8 cellular contexts compared by ENCODE assay signal in the genomic region with DNA sequence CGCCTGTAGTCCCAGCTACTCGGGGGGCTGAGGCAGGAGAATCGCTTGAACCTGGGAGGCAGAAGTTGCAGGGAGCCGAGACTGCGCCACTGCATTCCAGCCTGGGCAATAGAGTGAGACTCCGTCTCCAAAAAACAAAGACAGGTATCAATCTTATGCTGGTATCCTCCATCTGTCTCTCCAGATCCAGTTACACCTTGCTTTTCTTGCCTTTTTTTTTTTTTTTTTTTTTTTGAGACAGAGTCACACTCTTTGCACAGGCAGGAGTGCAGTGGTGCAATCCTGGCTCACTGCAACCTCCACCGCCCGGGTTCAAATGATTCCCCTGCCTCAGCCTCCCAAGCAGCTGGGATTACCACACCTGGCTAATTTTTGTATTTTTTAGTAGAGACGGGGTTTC. TPM values are rescaled to one million over a fixed set of nuclear protein-coding genes. Genes with fewer than 3 reads are reported as not detected.
DNase-seq lines count a peak whose midpoint lies in the region; ATAC-seq and TF ChIP-seq lines count a peak whose summit lies in the region.
"Not testable (repeated sequence)": the region's sequence is repeated elsewhere in the genome, so short reads cannot be mapped to it uniquely, and the experiment has no call there.

No MANE protein-coding gene starts in this region.

- CTCF ChIA-PET in CD4-positive, alpha-beta memory T cell (lab: Charles Lee; ENCODE audit: partially characterized antibody): interaction anchor here (0.7 to 2.5 kb wide), 9 partner anchors 11 to 66 kb away, joined by 3 to 9 read pairs (median 4); no protein-coding TSS in a partner anchor
- CTCF ChIA-PET in activated B cell treated with CpG ODN at 0.5 μM for 24 hours (lab: Charles Lee): interaction anchor here (0.9 to 2.3 kb wide), 9 partner anchors 18 to 66 kb away, joined by 3 to 20 read pairs (median 7); partner anchors contain the start of gene SLC25A19

- POLR2A ChIA-PET in CD4-positive, alpha-beta memory T cell (lab: Charles Lee; ENCODE audit: partially characterized antibody): interaction anchor here (0.6 to 2.1 kb wide), 7 partner anchors 9 to 59 kb away, joined by 3 to 6 read pairs (median 4); partner anchors contain the start of genes GRB2 and SLC25A19
- POLR2A ChIA-PET in activated B cell treated with CpG ODN at 0.5 μM for 24 hours (lab: Charles Lee): interaction anchor here (0.6 to 7.4 kb wide), 27 partner anchors 10 to 1181 kb away, joined by 3 to 154 read pairs (median 7); partner anchors contain the start of genes FDXR, GGA3, GRB2 and MIF4GD

- H4K91ac ChIP-seq in H9 (ENCODE audit: insufficient read length, low read depth, low read length): not testable (repeated sequence)

- H4K8ac ChIP-seq in H9 (replicated peaks; ENCODE audit: insufficient read length, low read depth, low read length): not testable (repeated sequence)

- H3K36me3 Mint-ChIP-seq in CD4-positive, alpha-beta memory T cell; H9 (ENCODE audit: insufficient read depth in 1 of 3, low read depth in 3 of 3); activated T-helper 2 cell treated with anti-CD3 and anti-CD28 coated beads, Interferon-gamma antibody, Interleukin-2, Interleukin-4, amounts not matched to agents 10 μg/mL and 5 μg/mL and 100 μg/mL, durations not matched to agents 14 hours and 24 hours and 36 hours (ENCODE audit: low read depth); natural killer cell: not testable (repeated sequence)
- H3K36me3 Mint-ChIP-seq in activated B cell treated with CpG ODN at 0.5 μM for 24 hours (ENCODE audit: low read depth): peaks cover 18% of the 10 kb centered on the region
- H3K36me3 Mint-ChIP-seq in effector memory CD8-positive, alpha-beta T cell (ENCODE audit: insufficient read depth): peaks cover 13% of the 10 kb centered on the region

- not testable (repeated sequence) for H3K14ac ChIP-seq in H9 (ENCODE audit: insufficient read depth, low read length)

- not testable (repeated sequence) for H3K9ac ChIP-seq in H9 (ENCODE audit: extremely low read depth, insufficient read length, low read length)

- H2AK5ac ChIP-seq in H9 (ENCODE audit: insufficient read length, low read length): not testable (repeated sequence)

- not testable (repeated sequence) for H2BK20ac ChIP-seq in H9 (ENCODE audit: low read depth, low read length, poor library complexity, severe bottlenecking)

- not testable (repeated sequence) for H3K4me2 ChIP-seq in H9 (ENCODE audit: insufficient read depth, insufficient read length, low read length)

- WGBS in H9 (ENCODE audit: extremely low coverage, insufficient read length, low lambda C conversion rate): no CpG with 5 or more reads among the region's 9 CpGs

- not testable (repeated sequence) for H3K9me3 ChIP-seq in CD4-positive, alpha-beta memory T cell (ENCODE audit: control insufficient read depth in 1 of 2, low read length in 2 of 2); H9 (ENCODE audit: control insufficient read depth, low read depth, low read length)

- not testable (repeated sequence) for H3K23me2 ChIP-seq in H9 (ENCODE audit: insufficient read length, low read depth, low read length, poor library complexity, severe bottlenecking)

- H3K4me1 ChIP-seq in CD4-positive, alpha-beta memory T cell (ENCODE audit: insufficient read depth, low read length): peaks cover 97% of the 10 kb centered on the region
- peaks cover 31% of the 10 kb centered on the region for H3K4me1 ChIP-seq in H9 (ENCODE audit: insufficient read depth, low read length)

- not testable (repeated sequence) for H3K27me3 ChIP-seq in CD4-positive, alpha-beta memory T cell (ENCODE audit: insufficient read depth, low read length); H9 (ENCODE audit: insufficient read depth, low read length)

- H3K9me3 Mint-ChIP-seq in CD4-positive, alpha-beta memory T cell; H9; activated B cell treated with CpG ODN at 0.5 μM for 24 hours; activated T-helper 2 cell treated with anti-CD3 and anti-CD28 coated beads, Interferon-gamma antibody, Interleukin-2, Interleukin-4, amounts not matched to agents 10 μg/mL and 5 μg/mL and 100 μg/mL, durations not matched to agents 14 hours and 24 hours and 36 hours; effector memory CD8-positive, alpha-beta T cell; natural killer cell; stimulated activated naive CD8-positive, alpha-beta T cell treated with anti-CD3 and anti-CD28 coated beads, Interleukin-15, amount 100 ng/mL, for 72 hours: not testable (repeated sequence)

- not testable (repeated sequence) for H3K18ac ChIP-seq in H9 (ENCODE audit: insufficient read length, low read depth, low read length)

- H4K5ac ChIP-seq in H9 (ENCODE audit: insufficient read length, low read depth, low read length): not testable (repeated sequence)

- not testable (repeated sequence) for H3K36me3 ChIP-seq in CD4-positive, alpha-beta memory T cell (ENCODE audit: insufficient read depth, low read length)

- peaks cover 68 to 100% (median 87%) of the 10 kb centered on the region in 4 donors for H3K4me1 Mint-ChIP-seq in CD4-positive, alpha-beta memory T cell
- H3K4me1 Mint-ChIP-seq in H9: peaks cover 72 to 85% of the 10 kb centered on the region in 2 experiments
- peaks cover 97% of the 10 kb centered on the region for H3K4me1 Mint-ChIP-seq in activated B cell treated with CpG ODN at 0.5 μM for 24 hours
- peaks cover 80% of the 10 kb centered on the region for H3K4me1 Mint-ChIP-seq in activated T-helper 2 cell treated with anti-CD3 and anti-CD28 coated beads, Interferon-gamma antibody, Interleukin-2, Interleukin-4, amounts not matched to agents 10 μg/mL and 5 μg/mL and 100 μg/mL, durations not matched to agents 14 hours and 24 hours and 36 hours (ENCODE audit: low read depth)
- peaks cover 63 to 88% of the 10 kb centered on the region in 2 donors for H3K4me1 Mint-ChIP-seq in effector memory CD8-positive, alpha-beta T cell (ENCODE audit: low read depth in 2 of 2)
- H3K4me1 Mint-ChIP-seq in natural killer cell: peaks cover 82 to 92% of the 10 kb centered on the region in 2 donors
- H3K4me1 Mint-ChIP-seq in stimulated activated naive CD8-positive, alpha-beta T cell treated with anti-CD3 and anti-CD28 coated beads, Interleukin-15, amount 100 ng/mL, for 72 hours: peaks cover 100% of the 10 kb centered on the region

- not testable (repeated sequence) for H3K4ac ChIP-seq in H9 (ENCODE audit: low read depth, low read length)

- H3K79me1 ChIP-seq in H9 (ENCODE audit: insufficient read depth, low read depth, low read length, poor library complexity, severe bottlenecking): peaks cover 10% of the 10 kb centered on the region

- H3K4me3 Mint-ChIP-seq in CD4-positive, alpha-beta memory T cell: peak overlapping the region in 7 of 8 donors; percentile 71 to 92 (median 81)
- H3K4me3 Mint-ChIP-seq in H9: not testable (repeated sequence)
- peak overlapping the region; percentile 89 for H3K4me3 Mint-ChIP-seq in activated B cell treated with CpG ODN at 0.5 μM for 24 hours
- peak overlapping the region; percentile 73 for H3K4me3 Mint-ChIP-seq in activated T-helper 2 cell treated with anti-CD3 and anti-CD28 coated beads, Interferon-gamma antibody, Interleukin-2, Interleukin-4, amounts not matched to agents 10 μg/mL and 5 μg/mL and 100 μg/mL, durations not matched to agents 14 hours and 24 hours and 36 hours (ENCODE audit: low read depth)
- H3K4me3 Mint-ChIP-seq in effector memory CD8-positive, alpha-beta T cell: peak overlapping the region; percentile 63 to 79
- peak overlapping the region; percentile 74 for H3K4me3 Mint-ChIP-seq in natural killer cell
- H3K4me3 Mint-ChIP-seq in stimulated activated naive CD8-positive, alpha-beta T cell treated with anti-CD3 and anti-CD28 coated beads, Interleukin-15, amount 100 ng/mL, for 72 hours: peak overlapping the region; percentile 78 to 80

- ATAC-seq in activated B cell treated with CpG ODN at 0.5 μM for 24 hours (ENCODE audit: low read depth); effector memory CD8-positive, alpha-beta T cell (replicated peaks); natural killer cell: not testable (repeated sequence)
- peak; percentile 2 for ATAC-seq in stimulated activated naive CD8-positive, alpha-beta T cell treated with anti-CD3 and anti-CD28 coated beads, Interleukin-15, amount 100 ng/mL, for 72 hours

- not testable (repeated sequence) for H2BK12ac ChIP-seq in H9 (ENCODE audit: insufficient read length, low read depth, low read length)

- not testable (repeated sequence) for H3K4me3 ChIP-seq in CD4-positive, alpha-beta memory T cell (ENCODE audit: low read length in 2 of 2)

- H3K27ac Mint-ChIP-seq in CD4-positive, alpha-beta memory T cell: peak overlapping the region in 6 of 7 donors; percentile 76 to 95 (median 90)
- H3K27ac Mint-ChIP-seq in H9: peak overlapping the region in 2 of 3 experiments; percentile 94 to 95; a peak in 4 of 7 replicates
- peak overlapping the region; percentile 92 for H3K27ac Mint-ChIP-seq in activated B cell treated with CpG ODN at 0.5 μM for 24 hours
- peak overlapping the region; percentile 83 for H3K27ac Mint-ChIP-seq in activated T-helper 2 cell treated with anti-CD3 and anti-CD28 coated beads, Interferon-gamma antibody, Interleukin-2, Interleukin-4, amounts not matched to agents 10 μg/mL and 5 μg/mL and 100 μg/mL, durations not matched to agents 14 hours and 24 hours and 36 hours
- peak overlapping the region; percentile 89 to 91 for H3K27ac Mint-ChIP-seq in effector memory CD8-positive, alpha-beta T cell
- peak overlapping the region in 1 of 2 donors; percentile 91 for H3K27ac Mint-ChIP-seq in natural killer cell
- peak overlapping the region in 1 of 2 donors; percentile 55 for H3K27ac Mint-ChIP-seq in stimulated activated naive CD8-positive, alpha-beta T cell treated with anti-CD3 and anti-CD28 coated beads, Interleukin-15, amount 100 ng/mL, for 72 hours

- not testable (repeated sequence) for H4K20me1 ChIP-seq in H9 (ENCODE audit: control insufficient read depth, insufficient read depth, insufficient read length)

- not testable (repeated sequence) for TF ChIP-seq CTCF in H9 (conservative IDR thresholded peaks at IDR 0.05); activated B cell treated with CpG ODN at 0.5 μM for 24 hours (IDR thresholded peaks at IDR 0.05); natural killer cell (IDR thresholded peaks at IDR 0.05)

- H2AFZ ChIP-seq in H9 (ENCODE audit: low read length): not testable (repeated sequence)

- H2BK120ac ChIP-seq in H9 (ENCODE audit: low read depth, low read length, poor library complexity, severe bottlenecking): not testable (repeated sequence)

- H3K79me2 ChIP-seq in H9 (ENCODE audit: insufficient read depth, low read length): not testable (repeated sequence)

- peak overlapping the region; percentile 25 for H3K27ac ChIP-seq in CD4-positive, alpha-beta memory T cell (ENCODE audit: low read depth, low read length)
- not testable (repeated sequence) for H3K27ac ChIP-seq in H9 (ENCODE audit: insufficient read length, low read depth, low read length)

- DNase-seq in CD4-positive, alpha-beta memory T cell; H9; activated B cell treated with CpG ODN at 0.5 μM for 24 hours; activated T-helper 2 cell treated with anti-CD3 and anti-CD28 coated beads, Interferon-gamma antibody, Interleukin-2, Interleukin-4, amounts not matched to agents 10 μg/mL and 5 μg/mL and 100 μg/mL, durations not matched to agents 14 hours and 24 hours and 36 hours (ENCODE audit: low spot score); effector memory CD8-positive, alpha-beta T cell; natural killer cell; stimulated activated naive CD8-positive, alpha-beta T cell treated with anti-CD3 and anti-CD28 coated beads, Interleukin-15, amount 100 ng/mL, for 72 hours: not testable (repeated sequence)
- DNase-seq in NCI-H2171 (lab: John Stamatoyannopoulos, UW): peak; percentile 62

- H3K23ac ChIP-seq in H9 (ENCODE audit: insufficient read length, low read depth, low read length): not testable (repeated sequence)

- not testable (repeated sequence) for H3K56ac ChIP-seq in H9 (ENCODE audit: insufficient read length, low read depth, low read length)

- not testable (repeated sequence) for H2BK5ac ChIP-seq in H9 (ENCODE audit: insufficient read length, low read length)

- not testable (repeated sequence) for H2BK15ac ChIP-seq in H9 (ENCODE audit: low read depth, low read length)

- intact Hi-C loops in CD4-positive, alpha-beta memory T cell (cut with micrococcal nuclease): not testable (repeated sequence)
- intact Hi-C loops in activated B cell treated with CpG ODN at 0.5 μM for 24 hours (cut with micrococcal nuclease): loop anchor here (2.0 to 5.0 kb wide), 3 partner anchors 14 to 46 kb away; no protein-coding TSS in a partner anchor
- intact Hi-C loops in activated T-helper 2 cell treated with anti-CD3 and anti-CD28 coated beads, Interferon-gamma antibody, Interleukin-2, Interleukin-4, amounts not matched to agents 10 μg/mL and 5 μg/mL and 100 μg/mL, durations not matched to agents 14 hours and 24 hours and 36 hours (cut with micrococcal nuclease): loop anchor here (2.0 kb wide), 1 partner anchor 24 kb away; no protein-coding TSS in a partner anchor
- intact Hi-C loops in natural killer cell (cut with micrococcal nuclease): loop anchor here (2.0 kb wide), 1 partner anchor 16 kb away; no protein-coding TSS in a partner anchor

- not testable (repeated sequence) for H3T11ph ChIP-seq in H9 (ENCODE audit: low read length)

- H3K27me3 Mint-ChIP-seq in CD4-positive, alpha-beta memory T cell; H9 (ENCODE audit: low read depth); activated B cell treated with CpG ODN at 0.5 μM for 24 hours; activated T-helper 2 cell treated with anti-CD3 and anti-CD28 coated beads, Interferon-gamma antibody, Interleukin-2, Interleukin-4, amounts not matched to agents 10 μg/mL and 5 μg/mL and 100 μg/mL, durations not matched to agents 14 hours and 24 hours and 36 hours (ENCODE audit: low read depth); effector memory CD8-positive, alpha-beta T cell; natural killer cell (ENCODE audit: low read depth in 2 of 2); stimulated activated naive CD8-positive, alpha-beta T cell treated with anti-CD3 and anti-CD28 coated beads, Interleukin-15, amount 100 ng/mL, for 72 hours: not testable (repeated sequence)

RNA-seq across cellular contexts. Expression of gene SLC25A19, which starts 57.1 kb away (rescaled TPM):
- total RNA-seq in CD4-positive, alpha-beta memory T cell: 10 to 100 TPM; 19.8 to 21.8 TPM
- 10 to 100 TPM; 13.2 to 15.4 TPM for polyA plus RNA-seq in CD4-positive, alpha-beta memory T cell
- total RNA-seq in H9 (2021) (24.2 and 27.2 TPM in 2 replicates), activated B cell treated with CpG ODN at 0.5 μM for 24 hours (87.6 and 96.7 TPM in 2 replicates), natural killer cell (10 to 100 TPM; 12.1 to 17.7 (median 14.8) TPM)
- total RNA-seq in activated T-helper 2 cell treated with anti-CD3 and anti-CD28 coated beads, Interferon-gamma antibody, Interleukin-2, Interleukin-4, amounts not matched to agents 10 μg/mL and 5 μg/mL and 100 μg/mL, durations not matched to agents 14 hours and 24 hours and 36 hours: 97.4 and 101 TPM in 2 replicates

RNA-seq across cellular contexts. Expression of gene GRB2, which starts 59.1 kb away (rescaled TPM):
- 100 to 1,000 TPM; 131 to 133 TPM for total RNA-seq in CD4-positive, alpha-beta memory T cell
- polyA plus RNA-seq in CD4-positive, alpha-beta memory T cell: 100 to 1,000 TPM; 129 to 155 TPM
- total RNA-seq in H9 (2021) (87.7 and 91.7 TPM in 2 replicates), activated B cell treated with CpG ODN at 0.5 μM for 24 hours (307 and 320 TPM in 2 replicates), natural killer cell (100 to 1,000 TPM; 115 to 142 (median 116) TPM)
- 176 and 188 TPM in 2 replicates for total RNA-seq in activated T-helper 2 cell treated with anti-CD3 and anti-CD28 coated beads, Interferon-gamma antibody, Interleukin-2, Interleukin-4, amounts not matched to agents 10 μg/mL and 5 μg/mL and 100 μg/mL, durations not matched to agents 14 hours and 24 hours and 36 hours
